20 cellular contexts compared by ENCODE assay signal in the genomic region with DNA sequence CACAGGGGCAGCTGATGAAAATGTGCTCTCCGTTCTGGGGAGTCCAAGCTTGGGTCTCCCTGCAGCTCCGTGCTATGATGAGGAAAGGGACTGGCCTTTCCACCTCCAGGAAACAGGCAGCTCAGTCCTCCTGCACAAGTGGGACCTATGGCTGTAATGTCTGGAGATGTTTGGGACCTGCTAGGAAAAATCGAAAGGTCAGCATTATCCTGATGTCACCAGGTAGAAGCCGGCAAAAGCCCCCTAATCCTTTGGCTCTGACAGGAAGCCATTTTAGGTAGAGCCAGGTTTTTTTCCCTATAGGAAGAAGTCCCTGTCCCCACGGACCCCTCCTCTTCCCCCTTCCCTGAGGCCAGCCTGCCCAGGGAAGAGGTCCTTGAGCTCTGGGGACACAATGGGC.
"Had no signal": no experiment of that assay in that cellular context is flagged by ENCODE, and none has a peak within 500 bp of the region (broad histone marks: within the 10 kb centered on the region; RNA-seq: fewer than 3 reads in every experiment).

No MANE protein-coding gene starts in this region.

- H3K9me3 ChIP-seq: SJSA1 had no signal

- H3K9ac ChIP-seq: KMS-11 had no signal

- FAIRE-seq: HTR-8/SVneo, RCC 7860 had no signal

- H3K4me2 ChIP-seq: KMS-11 had no signal

- H3K27ac ChIP-seq: HL-60, KMS-11, SJSA1, SK-N-MC had no signal

- H3K4me3 ChIP-seq: SJSA1, SK-N-MC had no signal

- H3K27me3 ChIP-seq: SJSA1 had no signal

- DNase-seq: Kasumi-1, MM.1S, NCI-H1092 treated with DMSO at 0.1 percent for 48 hours, NCI-H1436, NCI-H187, NCI-H2029 treated with DMSO at 0.1 percent for 48 hours, NCI-H2171 treated with DMSO at 0.1 percent for 48 hours, NCI-H2227 treated with DMSO at 0.1 percent for 48 hours, NCI-H524, NCI-H526 treated with DMSO at 0.1 percent for 48 hours, NCI-H748 treated with DMSO at 0.1 percent for 48 hours, Right ventricle myocardium superior, RPMI8226, SIG-M5 had no signal

- H3K36me3 ChIP-seq: SJSA1 had no signal
